Comparison of ENCODE assay signal across 8 cellular contexts in the genomic region with DNA sequence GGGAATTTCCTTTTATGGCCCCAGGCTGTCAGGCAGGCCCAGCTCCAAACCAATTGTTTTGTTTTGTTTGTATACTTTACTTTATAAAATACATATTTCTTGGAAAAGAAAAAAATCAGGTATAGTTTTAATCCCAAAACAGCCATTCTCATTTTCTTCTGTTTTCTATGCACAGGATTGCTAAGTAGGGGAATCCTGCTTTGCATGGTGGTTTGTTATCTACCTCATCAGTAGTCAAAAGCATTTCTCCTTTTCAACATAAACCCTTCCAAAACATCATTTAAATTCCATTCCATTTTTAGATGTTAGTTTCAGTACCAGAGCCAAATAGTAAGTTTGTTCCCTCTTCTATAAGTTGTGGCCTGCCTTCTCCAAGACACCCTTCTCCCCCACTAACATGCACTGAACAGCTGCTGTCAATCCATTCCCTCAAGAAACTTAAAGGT. TPM values are rescaled to one million over a fixed set of nuclear protein-coding genes. Genes with fewer than 3 reads are reported as not detected.
DNase-seq lines count a peak whose midpoint lies in the region; ATAC-seq, FAIRE-seq and TF ChIP-seq lines count a peak whose summit lies in the region.

No MANE protein-coding gene starts in this region.

- H3K4me3 ChIP-seq in astrocyte (ENCODE audit: insufficient read depth, low read depth, low read length), result peak overlapping the region; percentile 1
- peak overlapping the region in 1 of 2 donors; percentile 41 for H3K4me3 ChIP-seq in muscle layer of colon (ENCODE audit: low read depth in 1 of 2, low read length in 2 of 2)

- no peaks in the 10 kb centered on the region for H3K9me3 Mint-ChIP-seq in stimulated activated naive CD8-positive, alpha-beta T cell treated with anti-CD3 and anti-CD28 coated beads, Interleukin-15, Interleukin-2, amounts not matched to agents 100 ng/mL and 50 ng/mL, for 24 hours
- H3K9me3 Mint-ChIP-seq in stimulated activated naive CD8-positive, alpha-beta T cell treated with anti-CD3 and anti-CD28 coated beads, Interleukin-15, amount 100 ng/mL, for 72 hours, result no peaks in the 10 kb centered on the region
- no peaks in the 10 kb centered on the region for H3K9me3 Mint-ChIP-seq in astrocyte (ENCODE audit: unreplicated experiment)

- H3K27me3 Mint-ChIP-seq in stimulated activated naive CD8-positive, alpha-beta T cell treated with anti-CD3 and anti-CD28 coated beads, Interleukin-15, Interleukin-2, amounts not matched to agents 100 ng/mL and 50 ng/mL, for 24 hours, result no peaks in the 10 kb centered on the region
- no peaks in the 10 kb centered on the region for H3K27me3 Mint-ChIP-seq in stimulated activated naive CD8-positive, alpha-beta T cell treated with anti-CD3 and anti-CD28 coated beads, Interleukin-15, amount 100 ng/mL, for 72 hours
- H3K27me3 Mint-ChIP-seq in astrocyte (ENCODE audit: low read depth, unreplicated experiment), result no peaks in the 10 kb centered on the region

- H2AFZ ChIP-seq in astrocyte (ENCODE audit: low read depth, low read length), result no peak overlapping the region

- H3K4me1 Mint-ChIP-seq in stimulated activated naive CD8-positive, alpha-beta T cell treated with anti-CD3 and anti-CD28 coated beads, Interleukin-15, Interleukin-2, amounts not matched to agents 100 ng/mL and 50 ng/mL, for 24 hours (ENCODE audit: low read depth), result peaks cover 45% of the 10 kb centered on the region
- H3K4me1 Mint-ChIP-seq in stimulated activated naive CD8-positive, alpha-beta T cell treated with anti-CD3 and anti-CD28 coated beads, Interleukin-15, amount 100 ng/mL, for 72 hours, result peaks cover 40% of the 10 kb centered on the region
- H3K4me1 Mint-ChIP-seq in astrocyte (ENCODE audit: low read depth, unreplicated experiment), result peaks cover 41% of the 10 kb centered on the region

- H3K4me3 Mint-ChIP-seq in stimulated activated naive CD8-positive, alpha-beta T cell treated with anti-CD3 and anti-CD28 coated beads, Interleukin-15, Interleukin-2, amounts not matched to agents 100 ng/mL and 50 ng/mL, for 24 hours, result peak overlapping the region; percentile 35
- peak overlapping the region in 1 of 2 donors; percentile 6 for H3K4me3 Mint-ChIP-seq in stimulated activated naive CD8-positive, alpha-beta T cell treated with anti-CD3 and anti-CD28 coated beads, Interleukin-15, amount 100 ng/mL, for 72 hours
- H3K4me3 Mint-ChIP-seq in astrocyte (ENCODE audit: unreplicated experiment), result peak overlapping the region; percentile 58

- H3K36me3 Mint-ChIP-seq in stimulated activated naive CD8-positive, alpha-beta T cell treated with anti-CD3 and anti-CD28 coated beads, Interleukin-15, Interleukin-2, amounts not matched to agents 100 ng/mL and 50 ng/mL, for 24 hours (ENCODE audit: low read depth), result peaks cover 34% of the 10 kb centered on the region
- H3K36me3 Mint-ChIP-seq in astrocyte (ENCODE audit: low read depth, unreplicated experiment), result peaks cover 20% of the 10 kb centered on the region

- H3K9me3 ChIP-seq in astrocyte (ENCODE audit: insufficient read depth, low read depth, low read length), result no peaks in the 10 kb centered on the region
- H3K9me3 ChIP-seq in muscle layer of colon (ENCODE audit: low read length), result no peaks in the 10 kb centered on the region

- TF ChIP-seq CTCF in astrocyte (IDR thresholded peaks at IDR 0.05; ENCODE audit: insufficient read depth, low read depth, low read length), result no peak

- peaks cover 96% of the 10 kb centered on the region for H3K79me2 ChIP-seq in astrocyte (ENCODE audit: insufficient read depth, low read length)

- peak overlapping the region; percentile 97 for H3K4me2 ChIP-seq in astrocyte (ENCODE audit: low read length)

- no peak for FAIRE-seq in astrocyte (lab: Jason Lieb, UNC)

- H3K4me1 ChIP-seq in astrocyte (ENCODE audit: insufficient read depth, low read length) (peaks cover 57% of the 10 kb centered on the region), muscle layer of colon (ENCODE audit: insufficient read depth, low read length) (peaks cover 67% of the 10 kb centered on the region)

- no peak for ATAC-seq in stimulated activated naive CD8-positive, alpha-beta T cell treated with anti-CD3 and anti-CD28 coated beads, Interleukin-15, amount 100 ng/mL, for 72 hours
- ATAC-seq in GM21447 (IDR thresholded peaks at IDR 0.05; ENCODE audit: unreplicated experiment), result no peak

- peaks cover 22% of the 10 kb centered on the region for H4K20me1 ChIP-seq in astrocyte (ENCODE audit: insufficient read depth, low read length)

- H3K27ac ChIP-seq in astrocyte (ENCODE audit: low read depth, low read length) (peak overlapping the region; percentile 31), muscle layer of colon (ENCODE audit: low read depth, low read length) (peak overlapping the region; percentile 97)

- DNase-seq in stimulated activated naive CD8-positive, alpha-beta T cell treated with anti-CD3 and anti-CD28 coated beads, Interleukin-15, amount 100 ng/mL, for 72 hours, result no peak
- DNase-seq in astrocyte (ENCODE audit: low read depth) (peak; percentile 58), RPMI8226 (no peak), COR-L47 (lab: John Stamatoyannopoulos, UW) (no peak), NCI-H345 (lab: John Stamatoyannopoulos, UW) (no peak)

- peak overlapping the region; percentile 14 for H3K9ac ChIP-seq in astrocyte (ENCODE audit: low read length)
- H3K9ac ChIP-seq in muscle layer of colon (ENCODE audit: low read length), result peak overlapping the region; percentile 30

- H3K27ac Mint-ChIP-seq in stimulated activated naive CD8-positive, alpha-beta T cell treated with anti-CD3 and anti-CD28 coated beads, Interleukin-15, Interleukin-2, amounts not matched to agents 100 ng/mL and 50 ng/mL, for 24 hours, result peak overlapping the region; percentile 84
- H3K27ac Mint-ChIP-seq in stimulated activated naive CD8-positive, alpha-beta T cell treated with anti-CD3 and anti-CD28 coated beads, Interleukin-15, amount 100 ng/mL, for 72 hours, result peak overlapping the region in 1 of 2 donors; percentile 41
- peak overlapping the region; percentile 35 for H3K27ac Mint-ChIP-seq in astrocyte (ENCODE audit: unreplicated experiment)

- H3K36me3 ChIP-seq in astrocyte (ENCODE audit: insufficient read depth, low read length) (peaks cover 38% of the 10 kb centered on the region), muscle layer of colon (ENCODE audit: insufficient read depth, low read length) (peaks cover 47% of the 10 kb centered on the region)

- H3K27me3 ChIP-seq in astrocyte (ENCODE audit: insufficient read depth, low read length), result no peaks in the 10 kb centered on the region
- H3K27me3 ChIP-seq in muscle layer of colon (ENCODE audit: control insufficient read depth in 1 of 2, insufficient read depth in 2 of 2, low read length in 2 of 2), result no peaks in the 10 kb centered on the region

RNA-seq across cellular contexts. Expression of a gene that starts 3.6 kb away (rescaled TPM):
- 209 and 218 TPM in 2 replicates for total RNA-seq in astrocyte

RNA-seq across cellular contexts. Expression of a gene that starts 3.8 kb away (rescaled TPM):
- 23.9 and 25.8 TPM in 2 replicates for total RNA-seq in astrocyte

RNA-seq across cellular contexts. Expression of a gene that starts 4.8 kb away (rescaled TPM):
- total RNA-seq in astrocyte, result 111 and 113 TPM in 2 replicates

RNA-seq across cellular contexts. Expression of a gene that starts 12.0 kb away (rescaled TPM):
- 43.4 and 58.3 TPM in 2 replicates for total RNA-seq in astrocyte

RNA-seq across cellular contexts. Expression of a gene that starts 48.4 kb away (rescaled TPM):
- total RNA-seq in astrocyte, result 7.7 and 8.4 TPM in 2 replicates
